Comparison of ENCODE assay signal across 37 cellular contexts in genomic region chr13:61135583-61135982, GRCh38.
"Had no signal": no experiment of that assay in that cellular context is flagged by ENCODE, and none has a peak within 500 bp of the region (broad histone marks: within the 10 kb centered on the region; RNA-seq: fewer than 3 reads in every experiment).

No MANE protein-coding gene starts in this region.

- H3K4me1 ChIP-seq: adrenal gland, breast epithelium had no signal

- H3K9me3 ChIP-seq: adrenal gland, body of pancreas, breast epithelium had no signal

- H3K27me3 Mint-ChIP-seq: activated B cell treated with CpG ODN at 0.5 μM for 24 hours; activated CD4-positive, alpha-beta memory T cell treated with anti-CD3 and anti-CD28 coated beads for 36 hours; activated CD4-positive, alpha-beta T cell treated with anti-CD3 and anti-CD28 coated beads, Interleukin-2, amount 10 ng/mL, durations not matched to agents 24 days and 14 days; activated CD8-positive, alpha-beta T cell treated with anti-CD3 and anti-CD28 coated beads for 36 hours; activated naive CD8-positive, alpha-beta T cell treated with anti-CD3 and anti-CD28 coated beads for 36 hours; activated T-helper 17 cell treated with anti-CD3 and anti-CD28 coated beads, Interleukin-2, amount 50 U/mL, for 72 hours; central memory CD8-positive, alpha-beta T cell had no signal

- ATAC-seq: activated CD8-positive, alpha-beta T cell treated with anti-CD3 and anti-CD28 coated beads for 36 hours; activated naive CD4-positive, alpha-beta T cell treated with anti-CD3 and anti-CD28 coated beads, Interleukin-2, amount 50 U/mL, for 72 hours; activated T-cell treated with anti-CD3 and anti-CD28 coated beads, Interleukin-2, amount 50 U/mL, for 4 hours; activated T-cell treated with anti-CD3 and anti-CD28 coated beads, Interleukin-2, amount 50 U/mL, for 72 hours; activated T-helper 17 cell treated with anti-CD3 and anti-CD28 coated beads, Interleukin-2, amount 50 U/mL, for 72 hours had no signal

- H3K36me3 Mint-ChIP-seq: activated CD4-positive, alpha-beta memory T cell treated with anti-CD3 and anti-CD28 coated beads for 36 hours; activated naive CD4-positive, alpha-beta T cell treated with anti-CD3 and anti-CD28 coated beads, Interleukin-2, amount 50 U/mL, for 72 hours; activated naive CD8-positive, alpha-beta T cell treated with anti-CD3 and anti-CD28 coated beads for 36 hours had no signal

- H3K4me3 Mint-ChIP-seq: activated B cell treated with CpG ODN at 0.5 μM for 24 hours; activated CD4-positive, alpha-beta memory T cell treated with anti-CD3 and anti-CD28 coated beads for 36 hours; activated CD4-positive, alpha-beta T cell treated with anti-CD3 and anti-CD28 coated beads, Interleukin-2, amount 10 ng/mL, durations not matched to agents 24 days and 14 days; activated CD8-positive, alpha-beta T cell treated with anti-CD3 and anti-CD28 coated beads for 36 hours; activated naive CD4-positive, alpha-beta T cell treated with anti-CD3 and anti-CD28 coated beads for 36 hours; activated naive CD8-positive, alpha-beta T cell treated with anti-CD3 and anti-CD28 coated beads for 36 hours; activated T-cell treated with anti-CD3 and anti-CD28 coated beads, Interleukin-2, amount 50 U/mL, for 4 hours; activated T-cell treated with anti-CD3 and anti-CD28 coated beads, Interleukin-2, amount 50 U/mL, for 72 hours; activated T-helper 1 cell treated with anti-CD3 and anti-CD28 coated beads, Interleukin-12 subunit alpha, Interleukin-12 subunit beta, Interleukin-2, Interleukin-4 antibody, amounts not matched to agents 30 ng/mL and 10 ng/mL and 1 ng/mL, durations not matched to agents 14 hours and 24 hours and 36 hours; activated T-helper 17 cell treated with anti-CD3 and anti-CD28 coated beads, Interleukin-2, amount 50 U/mL, for 72 hours; central memory CD8-positive, alpha-beta T cell; T-helper 1 cell treated with Interleukin-12 subunit alpha and Interleukin-12 subunit beta and Interleukin-4 antibody, amounts not matched to agents 30 μg/mL and 1 μg/mL, for 36 hours; T-helper 2 cell treated with Interferon-gamma antibody and Interleukin-4, amounts not matched to agents 5 μg/mL and 100 μg/mL, for 36 hours had no signal

- H3K27ac ChIP-seq: adrenal gland, body of pancreas, brain microvascular endothelial cell, breast epithelium, VCaP had no signal

- DNase-seq: activated B cell treated with CpG ODN at 0.5 μM for 24 hours; activated CD4-positive, alpha-beta memory T cell treated with anti-CD3 and anti-CD28 coated beads for 36 hours; activated CD4-positive, alpha-beta T cell treated with anti-CD3 and anti-CD28 coated beads for 4 hours; activated CD4-positive, alpha-beta T cell treated with anti-CD3 and anti-CD28 coated beads, Interleukin-2, amount 10 ng/mL, durations not matched to agents 24 days and 14 days; activated CD4-positive, alpha-beta T cell treated with anti-CD3 and anti-CD28 coated beads, Interleukin-2, amount 50 U/mL, for 1 hour; activated CD4-positive, alpha-beta T cell treated with anti-CD3 and anti-CD28 coated beads, Interleukin-2, amount 50 U/mL, for 4 hours; activated CD4-positive, CD25-positive, alpha-beta regulatory T cell treated with anti-CD3 and anti-CD28 coated beads, Interleukin-2, amount 50 U/mL, for 72 hours; activated CD8-positive, alpha-beta memory T cell treated with anti-CD3 and anti-CD28 coated beads, Interleukin-2, amount 50 U/mL, for 4 hours; activated CD8-positive, alpha-beta T cell treated with anti-CD3 and anti-CD28 coated beads for 36 hours; activated effector memory CD4-positive, alpha-beta T cell treated with anti-CD3 and anti-CD28 coated beads, Interleukin-2, amount 50 U/mL, for 16 hours; activated gamma-delta T cell treated with Interleukin-2 at 50 U/mL for 16 hours; activated naive CD4-positive, alpha-beta T cell; activated naive CD4-positive, alpha-beta T cell treated with anti-CD3 and anti-CD28 coated beads for 36 hours; activated naive CD4-positive, alpha-beta T cell treated with anti-CD3 and anti-CD28 coated beads, Interleukin-2, amount 50 U/mL, for 16 hours; activated naive CD8-positive, alpha-beta T cell treated with anti-CD3 and anti-CD28 coated beads for 36 hours; activated T-cell treated with anti-CD3 and anti-CD28 coated beads for 4 hours; activated T-cell treated with anti-CD3 and anti-CD28 coated beads, Interleukin-2, amount 50 U/mL, for 1 hour; activated T-cell treated with anti-CD3 and anti-CD28 coated beads, Interleukin-2, amount 50 U/mL, for 4 hours; activated T-cell treated with anti-CD3 and anti-CD28 coated beads, Interleukin-2, amount 50 U/mL, for 72 hours; adrenal gland; amniotic stem cell; aorta; body of pancreas; brain microvascular endothelial cell; cerebellar nuclear complex; T-helper 2 cell; T-helper 9 cell had no signal

- FAIRE-seq: astrocyte, TTC549 had no signal

- H3K27ac Mint-ChIP-seq: activated B cell treated with CpG ODN at 0.5 μM for 24 hours; activated CD4-positive, alpha-beta memory T cell treated with anti-CD3 and anti-CD28 coated beads for 36 hours; activated CD4-positive, alpha-beta T cell treated with anti-CD3 and anti-CD28 coated beads, Interleukin-2, amount 10 ng/mL, durations not matched to agents 24 days and 14 days; activated CD8-positive, alpha-beta T cell treated with anti-CD3 and anti-CD28 coated beads for 36 hours; activated naive CD4-positive, alpha-beta T cell treated with anti-CD3 and anti-CD28 coated beads for 36 hours; activated naive CD4-positive, alpha-beta T cell treated with anti-CD3 and anti-CD28 coated beads, Interleukin-2, amount 50 U/mL, for 72 hours; activated naive CD8-positive, alpha-beta T cell treated with anti-CD3 and anti-CD28 coated beads for 36 hours; activated T-cell treated with anti-CD3 and anti-CD28 coated beads, Interleukin-2, amount 50 U/mL, for 72 hours; activated T-helper 1 cell treated with anti-CD3 and anti-CD28 coated beads, Interleukin-12 subunit alpha, Interleukin-12 subunit beta, Interleukin-2, Interleukin-4 antibody, amounts not matched to agents 30 ng/mL and 10 ng/mL and 1 ng/mL, durations not matched to agents 14 hours and 24 hours and 36 hours; activated T-helper 17 cell treated with anti-CD3 and anti-CD28 coated beads, Interleukin-2, amount 50 U/mL, for 72 hours; T-helper 1 cell treated with Interleukin-12 subunit alpha and Interleukin-12 subunit beta and Interleukin-4 antibody, amounts not matched to agents 30 μg/mL and 1 μg/mL, for 36 hours; T-helper 2 cell treated with Interferon-gamma antibody and Interleukin-4, amounts not matched to agents 5 μg/mL and 100 μg/mL, for 36 hours had no signal

- H3K4me3 ChIP-seq: adrenal gland, body of pancreas, breast epithelium had no signal

- H3K4me1 Mint-ChIP-seq: activated B cell treated with CpG ODN at 0.5 μM for 24 hours; activated CD4-positive, alpha-beta T cell treated with anti-CD3 and anti-CD28 coated beads, Interleukin-2, amount 10 ng/mL, durations not matched to agents 24 days and 14 days; activated naive CD8-positive, alpha-beta T cell treated with anti-CD3 and anti-CD28 coated beads for 36 hours; activated T-helper 17 cell treated with anti-CD3 and anti-CD28 coated beads, Interleukin-2, amount 50 U/mL, for 72 hours; central memory CD8-positive, alpha-beta T cell had no signal

- H3K27me3 ChIP-seq: adrenal gland, body of pancreas, brain microvascular endothelial cell, breast epithelium had no signal

- H3K36me3 ChIP-seq: adrenal gland, brain microvascular endothelial cell, breast epithelium had no signal

- H3K9me3 Mint-ChIP-seq: activated CD4-positive, alpha-beta memory T cell treated with anti-CD3 and anti-CD28 coated beads for 36 hours; activated CD4-positive, alpha-beta T cell treated with anti-CD3 and anti-CD28 coated beads, Interleukin-2, amount 10 ng/mL, durations not matched to agents 24 days and 14 days; activated naive CD4-positive, alpha-beta T cell treated with anti-CD3 and anti-CD28 coated beads for 36 hours; activated naive CD8-positive, alpha-beta T cell treated with anti-CD3 and anti-CD28 coated beads for 36 hours; activated T-helper 17 cell treated with anti-CD3 and anti-CD28 coated beads, Interleukin-2, amount 50 U/mL, for 72 hours; T-helper 1 cell treated with Interleukin-12 subunit alpha and Interleukin-12 subunit beta and Interleukin-4 antibody, amounts not matched to agents 30 μg/mL and 1 μg/mL, for 36 hours; T-helper 2 cell treated with Interferon-gamma antibody and Interleukin-4, amounts not matched to agents 5 μg/mL and 100 μg/mL, for 36 hours had no signal
